ENCODE assay signal across 8 cellular contexts in genomic region chr14:61698216-61698980, GRCh38. TPM values are rescaled to one million over a fixed set of nuclear protein-coding genes. Genes with fewer than 3 reads are reported as not detected.
DNase-seq lines count a peak whose midpoint lies in the region; ATAC-seq, FAIRE-seq and TF ChIP-seq lines count a peak whose summit lies in the region.

No MANE protein-coding gene starts in this region.

- H3K36me3 ChIP-seq in PC-9 (ENCODE audit: low read depth), result peaks cover 28% of the 10 kb centered on the region

- intact Hi-C loops in PC-9 (cut with micrococcal nuclease; ENCODE audit: unreplicated experiment), result loop anchor here (5.0 kb wide), 1 partner anchor 54 kb away; no protein-coding TSS in a partner anchor

- DNase-seq in GM18507 (ENCODE audit: extremely low spot score, insufficient read length, low read depth) (no peak), PC-9 (no peak), epithelial cell of proximal tubule (ENCODE audit: low read depth) (no peak), renal cortical epithelial cell (ENCODE audit: low read depth) (peak; percentile 21), dedifferentiated amniotic fluid mesenchymal stem cell (ENCODE audit: extremely low spot score) (no peak), NCI-H2171 treated with DMSO at 0.1 percent for 48 hours (lab: John Stamatoyannopoulos, UW) (no peak)
- DNase-seq in stimulated activated CD4-positive, alpha-beta T cell treated with anti-CD3 and anti-CD28 coated beads, Interleukin-1b, Interleukin-23, amount 100 ng/mL, for 48 hours, result no peak

- no peak overlapping the region for H2AFZ ChIP-seq in PC-9

- peaks cover 61% of the 10 kb centered on the region for H3K4me1 ChIP-seq in PC-9 (replicated peaks; ENCODE audit: insufficient read depth)

- no TSS peak for BruUV-seq in PC-9 (replicated peaks; lab: Mats Ljungman, UMichigan)

- peaks cover 81% of the 10 kb centered on the region for H3K79me2 ChIP-seq in PC-9 (ENCODE audit: low read depth)

- no peaks in the 10 kb centered on the region for H3K9me3 ChIP-seq in PC-9 (ENCODE audit: insufficient read depth, low read depth)

- peak; percentile 55 for FAIRE-seq in GM18507 (lab: Jason Lieb, UNC)

- H3K27me3 ChIP-seq in PC-9 (ENCODE audit: insufficient read depth, low read depth), result no peaks in the 10 kb centered on the region

- TF ChIP-seq CTCF in PC-9 (conservative IDR thresholded peaks at IDR 0.05) (no peak), epithelial cell of proximal tubule (conservative IDR thresholded peaks at IDR 0.05; ENCODE audit: low read depth, low read length) (no peak)

- peak overlapping the region; percentile 93 for H3K27ac ChIP-seq in PC-9

- CTCF ChIA-PET in PC-9 (lab: Charles Lee), result interaction anchor here (0.6 kb wide), 1 partner anchor 1845 kb away, joined by 4 read pairs; no protein-coding TSS in a partner anchor

- no peaks in the 10 kb centered on the region for H3K9me2 ChIP-seq in PC-9 (ENCODE audit: insufficient read depth)

- H3K4me3 ChIP-seq in PC-9 (peak overlapping the region; percentile 85), epithelial cell of proximal tubule (ENCODE audit: low read depth, low read length) (peak overlapping the region; percentile 90)

- H3K4me2 ChIP-seq in PC-9, result peak overlapping the region; percentile 95

- no peak for ATAC-seq in HG03520 (IDR thresholded peaks at IDR 0.05; ENCODE audit: unreplicated experiment)

- peaks cover 75% of the 10 kb centered on the region for H4K20me1 ChIP-seq in PC-9 (ENCODE audit: insufficient read depth)

- peaks cover 17% of the 10 kb centered on the region for H3F3A ChIP-seq in PC-9 (ENCODE audit: insufficient read depth, low read depth)

- POLR2A ChIA-PET in PC-9 (lab: Charles Lee; ENCODE audit: unreplicated experiment), result interaction anchor here (0.7 to 1.0 kb wide), 2 partner anchors 21 to 135 kb away, joined by 4 to 7 read pairs; no protein-coding TSS in a partner anchor

RNA-seq across cellular contexts. Expression of gene HIF1A, which starts 3.1 kb away (rescaled TPM):
- total RNA-seq in PC-9 (2021), result 146 and 154 TPM in 2 replicates
- 268 and 338 TPM in 2 replicates for total RNA-seq in epithelial cell of proximal tubule
- total RNA-seq in renal cortical epithelial cell, result 443 and 1,090 TPM in 2 replicates
